In genomic region chr17:79844869-79845600, GRCh38 we compare ENCODE assay signal across 8 cellular contexts. TPM values are rescaled to one million over a fixed set of nuclear protein-coding genes. Genes with fewer than 3 reads are reported as not detected.
A peak's percentile ranks its signal among the peaks of the same experiment; 100 is the strongest.
DNase-seq lines count a peak whose midpoint lies in the region; ATAC-seq and TF ChIP-seq lines count a peak whose summit lies in the region.

No MANE protein-coding gene starts in this region.

- peak overlapping the region; percentile 28 for H3K4me3 Mint-ChIP-seq in endodermal cell

- no peaks in the 10 kb centered on the region for H3K36me3 Mint-ChIP-seq in endodermal cell (ENCODE audit: low read depth)

- H3K27ac ChIP-seq in HUES48 (ENCODE audit: low read depth, low read length) (no peak overlapping the region), endodermal cell (ENCODE audit: low read depth, low read length) (no peak overlapping the region)

- DNase-seq in DMS114 treated with DMSO at 0.1 percent for 48 hours (lab: John Stamatoyannopoulos, UW; ENCODE audit: unreplicated experiment) (peak; percentile 13), endodermal cell (peak; percentile 92), myocyte (ENCODE audit: low read depth) (peak; percentile 30), ureter (ENCODE audit: low spot score) (peak; percentile 53), NCI-H446 (lab: John Stamatoyannopoulos, UW) (no peak)

- TF ChIP-seq CTCF in endodermal cell (conservative IDR thresholded peaks at IDR 0.05) = peak; percentile 93

- peaks cover 5% of the 10 kb centered on the region for H3K9me3 Mint-ChIP-seq in endodermal cell

- H3K9ac ChIP-seq in HUES48 (ENCODE audit: low read depth, low read length) (no peak overlapping the region), endodermal cell (ENCODE audit: extremely low read depth, low read length, poor library complexity, severe bottlenecking) (no peak overlapping the region)

- ATAC-seq in activated CD4-positive, CD25-positive, alpha-beta regulatory T cell treated with anti-CD3 and anti-CD28 coated beads, Interleukin-2, amount 50 U/mL, for 24 hours = peak; percentile 57 to 65
- no peak for ATAC-seq in HG03175 (IDR thresholded peaks at IDR 0.05; ENCODE audit: unreplicated experiment)

- WGBS in endodermal cell (ENCODE audit: insufficient coverage in 1 of 2, insufficient read length in 1 of 2), 2 experiments = 11 to 69% methylated on average over 5 to 38 of the region's 38 CpGs

- H3K4me3 ChIP-seq in HUES48 (ENCODE audit: low read depth, low read length) = peak overlapping the region; percentile 35; the same call in 1 of the 2 replicates
- H3K4me3 ChIP-seq in endodermal cell (ENCODE audit: low read length) = no peak overlapping the region

- H3K4me1 Mint-ChIP-seq in endodermal cell = peaks cover 3% of the 10 kb centered on the region

- H3K27ac Mint-ChIP-seq in endodermal cell = no peak overlapping the region

- no peaks in the 10 kb centered on the region for H3K36me3 ChIP-seq in HUES48 (ENCODE audit: control insufficient read depth, insufficient read depth, low read length)
- no peaks in the 10 kb centered on the region for H3K36me3 ChIP-seq in endodermal cell (ENCODE audit: control insufficient read depth, insufficient read depth, low read length)

- H3K27me3 Mint-ChIP-seq in endodermal cell (ENCODE audit: insufficient read depth) = peaks cover 81% of the 10 kb centered on the region

- no peaks in the 10 kb centered on the region for H3K9me3 ChIP-seq in HUES48 (ENCODE audit: control insufficient read depth, insufficient read depth, low read length)
- no peaks in the 10 kb centered on the region for H3K9me3 ChIP-seq in endodermal cell (ENCODE audit: control insufficient read depth, low read length)

- H3K4me1 ChIP-seq in HUES48 (ENCODE audit: control insufficient read depth, insufficient read depth, low read length) (peaks cover 10% of the 10 kb centered on the region; the same call in 1 of the 2 replicates), endodermal cell (ENCODE audit: control insufficient read depth, insufficient read depth, low read length) (no peaks in the 10 kb centered on the region)

- peaks cover 87% of the 10 kb centered on the region for H3K27me3 ChIP-seq in HUES48 (ENCODE audit: control insufficient read depth, insufficient read depth, low read length)
- peaks cover 80% of the 10 kb centered on the region for H3K27me3 ChIP-seq in endodermal cell (ENCODE audit: control insufficient read depth, insufficient read depth, low read length, poor library complexity, severe bottlenecking)

RNA-seq across cellular contexts. Expression of gene CBX4, which starts 5.8 kb away (rescaled TPM):
- total RNA-seq in endodermal cell (1 to 10 TPM; 4.2 to 4.9 TPM), myocyte (14.1 and 16.8 TPM in 2 replicates), ureter (36.7 TPM)
- polyA plus RNA-seq in endodermal cell (2013, experiment 1 of 2) = 14.4 TPM
- polyA plus RNA-seq in endodermal cell (2013, experiment 2 of 2) = 9.6 TPM
- 14.1 TPM for polyA plus RNA-seq in myocyte (2012)

RNA-seq across cellular contexts. Expression of gene CBX8, which starts 48.2 kb away (rescaled TPM):
- total RNA-seq in endodermal cell (1 to 10 TPM; 5.4 to 5.6 TPM), myocyte (5.3 TPM in 2 replicates), ureter (6.5 TPM)
- 11.0 TPM for polyA plus RNA-seq in endodermal cell (2013, experiment 1 of 2)
- 8.7 TPM for polyA plus RNA-seq in endodermal cell (2013, experiment 2 of 2)
- 5.5 TPM for polyA plus RNA-seq in myocyte (2012)

Comparison
In these comparisons a context has a peak if more than half of its experiments do, and no peak if none do; other contexts are left out.
1. DNase-seq: peak in DMS114 treated with DMSO at 0.1 percent for 48 hours (single experiment), endodermal cell (single experiment), myocyte (single experiment) and ureter (single experiment); none in NCI-H446 (0 of 2).